In the genomic region with DNA sequence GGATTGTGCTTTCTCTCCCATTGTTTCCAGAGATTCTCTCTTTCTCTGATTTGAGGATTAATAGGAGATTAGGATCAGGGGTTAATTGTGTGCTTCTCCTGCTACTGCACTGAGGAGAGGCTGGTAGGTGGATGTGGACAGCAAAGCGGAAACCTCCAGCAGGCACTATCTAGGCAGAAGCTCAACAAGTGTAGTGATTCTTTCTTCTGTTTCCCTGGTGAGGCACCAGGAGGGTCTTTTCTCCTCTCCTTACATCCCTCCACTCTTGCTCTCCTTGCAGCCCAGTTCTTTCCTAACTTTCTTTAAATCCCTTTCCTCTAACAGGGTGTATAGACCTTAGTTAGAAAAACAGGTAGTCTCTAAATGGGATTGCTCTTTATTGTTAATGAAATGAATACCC, we compare ENCODE assay signal across 16 cellular contexts. TPM values are rescaled to one million over a fixed set of nuclear protein-coding genes. Genes with fewer than 3 reads are reported as not detected.
DNase-seq lines count a peak whose midpoint lies in the region; ATAC-seq and TF ChIP-seq lines count a peak whose summit lies in the region.
"Had no signal": no experiment of that assay in that cellular context is flagged by ENCODE, and none has a peak within 500 bp of the region (broad histone marks: within the 10 kb centered on the region; RNA-seq: fewer than 3 reads in every experiment).

No MANE protein-coding gene starts in this region.

- peaks cover 1 to 8% of the 10 kb centered on the region in 2 donors for H3K27me3 Mint-ChIP-seq in CD4-positive, alpha-beta memory T cell

- CTCF ChIA-PET in CD4-positive, alpha-beta memory T cell (lab: Charles Lee; ENCODE audit: partially characterized antibody), result interaction anchor here (1.0 to 6.1 kb wide), 3 partner anchors 9 to 204 kb away, joined by 3 to 66 read pairs (median 5); no protein-coding TSS in a partner anchor

- H3K27me3 ChIP-seq in CD4-positive, alpha-beta memory T cell (ENCODE audit: insufficient read depth, low read length), result peaks cover 16% of the 10 kb centered on the region
- H3K27me3 ChIP-seq in right lobe of liver (no peaks in the 10 kb centered on the region), esophagus muscularis mucosa (no peaks in the 10 kb centered on the region)

- DNase-seq in CD4-positive, alpha-beta memory T cell, result no peak
- peak; percentile 78 for DNase-seq in NCI-H82 (lab: John Stamatoyannopoulos, UW)
- no peak for DNase-seq in right lobe of liver
- DNase-seq in stimulated activated effector memory CD8-positive, alpha-beta T cell treated with anti-CD3 and anti-CD28 coated beads, Interleukin-12 subunit alpha, Interleukin-12 subunit beta, amount 100 ng/mL, for 72 hours (ENCODE audit: low spot score in 2 of 2), result no peak
- DNase-seq in stimulated activated CD4-positive, alpha-beta T cell treated with anti-CD3 and anti-CD28 coated beads, Interleukin-12 subunit alpha, Interleukin-12 subunit beta, amount 100 ng/mL, for 4 hours, result no peak
- no peak for DNase-seq in esophagus muscularis mucosa (ENCODE audit: extremely low spot score)
- DNase-seq: activated CD8-positive, alpha-beta memory T cell treated with anti-CD3 and anti-CD28 coated beads, Interleukin-2, amount 10 ng/mL, durations not matched to agents 7 days and 5 days; activated naive CD4-positive, alpha-beta T cell; brain microvascular endothelial cell; glutamatergic neuron had no signal

- peaks cover 5 to 25% (median 15%) of the 10 kb centered on the region in 4 donors for H3K4me1 Mint-ChIP-seq in CD4-positive, alpha-beta memory T cell
- peaks cover 18% of the 10 kb centered on the region for H3K4me1 Mint-ChIP-seq in stimulated activated effector memory CD8-positive, alpha-beta T cell treated with anti-CD3 and anti-CD28 coated beads, Interleukin-12 subunit alpha, Interleukin-12 subunit beta, amount 100 ng/mL, for 72 hours

- H3K4me1 ChIP-seq in CD4-positive, alpha-beta memory T cell (ENCODE audit: insufficient read depth, low read length), result peaks cover 17% of the 10 kb centered on the region
- peaks cover 0 to 25% (median 3%) of the 10 kb centered on the region in 4 donors for H3K4me1 ChIP-seq in right lobe of liver
- H3K4me1 ChIP-seq in esophagus muscularis mucosa, result peaks cover 21 to 33% (median 29%) of the 10 kb centered on the region in 4 donors
- H3K4me1 ChIP-seq: HAP-1 had no signal

- WGBS in right lobe of liver (ENCODE audit: insufficient coverage, low coverage, low lambda C conversion rate, missing lambda C conversion rate), result no CpG with 5 or more reads among the region's 1 CpG
- 94% methylated on average over 1 of the region's 1 CpG for WGBS in esophagus muscularis mucosa

- TF ChIP-seq CTCF in right lobe of liver (IDR thresholded peaks at IDR 0.05) (no peak), esophagus muscularis mucosa (IDR thresholded peaks at IDR 0.05) (no peak)

- H3K36me3 ChIP-seq in CD4-positive, alpha-beta memory T cell (ENCODE audit: insufficient read depth, low read length), result no peaks in the 10 kb centered on the region
- H3K36me3 ChIP-seq in right lobe of liver (no peaks in the 10 kb centered on the region), esophagus muscularis mucosa (peaks cover 0 to 20% (median 12%) of the 10 kb centered on the region in 4 donors)
- H3K36me3 ChIP-seq: brain microvascular endothelial cell, HAP-1 had no signal

- no peak overlapping the region for H3K4me3 ChIP-seq in CD4-positive, alpha-beta memory T cell (ENCODE audit: low read length in 2 of 2)
- peak overlapping the region in 1 of 3 donors; percentile 96 for H3K4me3 ChIP-seq in right lobe of liver
- H3K4me3 ChIP-seq in esophagus muscularis mucosa, result peak overlapping the region in 1 of 4 donors; percentile 99
- H3K4me3 ChIP-seq: HAP-1 had no signal

- intact Hi-C loops in CD4-positive, alpha-beta memory T cell (cut with micrococcal nuclease), result no loop called here
- intact Hi-C loops in right lobe of liver (cut with DNase I), result no loop called here
- intact Hi-C loops in esophagus muscularis mucosa (cut with DNase I), result loop anchor here (2.0 to 5.0 kb wide), 2 partner anchors 140 to 205 kb away; no protein-coding TSS in a partner anchor

- ATAC-seq in right lobe of liver, result no peak
- no peak for ATAC-seq in stimulated activated effector memory CD8-positive, alpha-beta T cell treated with anti-CD3 and anti-CD28 coated beads, Interleukin-12 subunit alpha, Interleukin-12 subunit beta, amount 100 ng/mL, for 72 hours
- ATAC-seq in HG02938 (IDR thresholded peaks at IDR 0.05; ENCODE audit: unreplicated experiment), result no peak
- ATAC-seq: activated CD8-positive, alpha-beta memory T cell treated with anti-CD3 and anti-CD28 coated beads, Interleukin-2, amount 10 ng/mL, durations not matched to agents 7 days and 5 days had no signal

- peaks cover 0 to 4% of the 10 kb centered on the region in 2 donors for H3K36me3 Mint-ChIP-seq in CD4-positive, alpha-beta memory T cell
- peaks cover 20% of the 10 kb centered on the region for H3K36me3 Mint-ChIP-seq in stimulated activated effector memory CD8-positive, alpha-beta T cell treated with anti-CD3 and anti-CD28 coated beads, Interleukin-12 subunit alpha, Interleukin-12 subunit beta, amount 100 ng/mL, for 72 hours
- H3K36me3 Mint-ChIP-seq: activated CD8-positive, alpha-beta memory T cell treated with anti-CD3 and anti-CD28 coated beads, Interleukin-2, amount 10 ng/mL, durations not matched to agents 7 days and 5 days had no signal

- H3K27ac ChIP-seq in CD4-positive, alpha-beta memory T cell (ENCODE audit: low read depth, low read length), result no peak overlapping the region
- peak overlapping the region in 2 of 3 donors; percentile 83 to 86 for H3K27ac ChIP-seq in right lobe of liver
- peak overlapping the region in 2 of 4 donors; percentile 98 to 100 for H3K27ac ChIP-seq in esophagus muscularis mucosa (replicated peaks in 1 of 4)
- H3K27ac ChIP-seq: brain microvascular endothelial cell had no signal

- TF ChIP-seq POLR2A in right lobe of liver (IDR thresholded peaks at IDR 0.05), result no peak
- TF ChIP-seq POLR2A in esophagus muscularis mucosa (IDR thresholded peaks at IDR 0.05; ENCODE audit: low read depth), result no peak

- H3K9me3 ChIP-seq in CD4-positive, alpha-beta memory T cell (ENCODE audit: control insufficient read depth in 1 of 2, low read length in 2 of 2), result no peaks in the 10 kb centered on the region
- H3K9me3 ChIP-seq in right lobe of liver, result no peaks in the 10 kb centered on the region
- H3K9me3 ChIP-seq in esophagus muscularis mucosa, result no peaks in the 10 kb centered on the region
- H3K9me3 ChIP-seq: HAP-1 had no signal

- no peaks in the 10 kb centered on the region for H3K9me3 Mint-ChIP-seq in CD4-positive, alpha-beta memory T cell
- no peaks in the 10 kb centered on the region for H3K9me3 Mint-ChIP-seq in stimulated activated effector memory CD8-positive, alpha-beta T cell treated with anti-CD3 and anti-CD28 coated beads, Interleukin-12 subunit alpha, Interleukin-12 subunit beta, amount 100 ng/mL, for 72 hours
- H3K9me3 Mint-ChIP-seq: dendritic cell treated with granulocyte-macrophage colony-stimulating factor and Interleukin-4, amounts not matched to agents 40 ng/mL and 50 ng/mL, for 4 days; stimulated activated naive CD8-positive, alpha-beta T cell treated with anti-CD3 and anti-CD28 coated beads, Interleukin-15, Interleukin-2, amounts not matched to agents 100 ng/mL and 50 ng/mL, for 24 hours had no signal

- H3K4me3 Mint-ChIP-seq in CD4-positive, alpha-beta memory T cell, result peak overlapping the region; percentile 44 to 95 (median 58)
- H3K4me3 Mint-ChIP-seq in stimulated activated effector memory CD8-positive, alpha-beta T cell treated with anti-CD3 and anti-CD28 coated beads, Interleukin-12 subunit alpha, Interleukin-12 subunit beta, amount 100 ng/mL, for 72 hours, result peak overlapping the region; percentile 80
- H3K4me3 Mint-ChIP-seq: activated CD8-positive, alpha-beta memory T cell treated with anti-CD3 and anti-CD28 coated beads, Interleukin-2, amount 10 ng/mL, durations not matched to agents 7 days and 5 days; dendritic cell treated with granulocyte-macrophage colony-stimulating factor and Interleukin-4, amounts not matched to agents 40 ng/mL and 50 ng/mL, for 4 days; stimulated activated naive CD8-positive, alpha-beta T cell treated with anti-CD3 and anti-CD28 coated beads, Interleukin-15, Interleukin-2, amounts not matched to agents 100 ng/mL and 50 ng/mL, for 24 hours had no signal

- POLR2A ChIA-PET in CD4-positive, alpha-beta memory T cell (lab: Charles Lee; ENCODE audit: partially characterized antibody), result interaction anchor here (1.0 to 2.9 kb wide), 3 partner anchors 88 to 203 kb away, joined by 3 to 16 read pairs (median 11); no protein-coding TSS in a partner anchor

- TF ChIP-seq EP300 in esophagus muscularis mucosa (IDR thresholded peaks at IDR 0.05), result no peak

- peak overlapping the region in 1 of 7 donors; percentile 41 for H3K27ac Mint-ChIP-seq in CD4-positive, alpha-beta memory T cell
- peak overlapping the region; percentile 71 for H3K27ac Mint-ChIP-seq in stimulated activated effector memory CD8-positive, alpha-beta T cell treated with anti-CD3 and anti-CD28 coated beads, Interleukin-12 subunit alpha, Interleukin-12 subunit beta, amount 100 ng/mL, for 72 hours
- H3K27ac Mint-ChIP-seq: activated CD8-positive, alpha-beta memory T cell treated with anti-CD3 and anti-CD28 coated beads, Interleukin-2, amount 10 ng/mL, durations not matched to agents 7 days and 5 days; dendritic cell treated with granulocyte-macrophage colony-stimulating factor and Interleukin-4, amounts not matched to agents 40 ng/mL and 50 ng/mL, for 4 days; stimulated activated naive CD8-positive, alpha-beta T cell treated with anti-CD3 and anti-CD28 coated beads, Interleukin-15, Interleukin-2, amounts not matched to agents 100 ng/mL and 50 ng/mL, for 24 hours had no signal

RNA-seq across cellular contexts. Expression of gene ZBTB16, which starts 1.9 kb away (rescaled TPM):
- 1 to 10 TPM; 5.6 to 8.2 TPM for total RNA-seq in CD4-positive, alpha-beta memory T cell
- 10 to 100 TPM in 1 of 2 donors, 1 to 10 TPM in 1; 9.0 to 28.4 TPM for polyA plus RNA-seq in CD4-positive, alpha-beta memory T cell
- total RNA-seq in right lobe of liver (100 to 1,000 TPM in 2 of 6 experiments, 10 to 100 TPM in 4; 13.1 to 205 (median 52.2) TPM), esophagus muscularis mucosa (100 to 1,000 TPM; 175 to 319 (median 222) TPM)
- total RNA-seq: M059J, NCI-H460 had no signal
